Comparison of ENCODE assay signal across 1 cellular context in the genomic region with DNA sequence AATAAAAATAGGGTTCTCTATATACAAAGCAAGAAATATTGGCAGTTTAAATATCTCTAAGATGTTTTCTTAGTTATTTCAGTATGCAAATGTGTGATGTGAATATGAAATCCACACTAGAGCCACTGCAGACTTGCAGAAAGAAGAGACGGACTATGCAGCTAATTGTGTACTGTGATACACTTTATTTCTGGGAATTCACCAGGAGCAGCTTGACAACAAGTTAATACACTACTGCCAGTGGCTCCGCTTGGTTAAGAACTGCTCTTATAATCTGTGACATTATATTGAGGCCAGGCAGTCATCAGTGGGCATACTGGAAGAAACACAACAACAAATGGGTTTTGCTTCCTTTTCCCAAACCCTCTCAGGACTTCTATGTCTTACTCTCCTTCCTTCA.
TF ChIP-seq lines count a peak whose summit lies in the region.

No MANE protein-coding gene starts in this region.

TF ChIP-seq in IMR-90, 13 proteins besides CTCF, POLR2A, EP300 and RAD21:
- TF ChIP-seq USF2 (IDR thresholded peaks at IDR 0.05; ENCODE audit: low read depth, low read length) (no peak), RFX5 (IDR thresholded peaks at IDR 0.05; ENCODE audit: low read depth, low read length) (no peak), MAZ (IDR thresholded peaks at IDR 0.05; ENCODE audit: borderline replicate concordance, low read depth, low read length) (no peak), BHLHE40 (IDR thresholded peaks at IDR 0.05; ENCODE audit: low read depth, low read length) (no peak), CHD1 (IDR thresholded peaks at IDR 0.05; ENCODE audit: low read depth, low read length) (no peak), CEBPB (IDR thresholded peaks at IDR 0.05; ENCODE audit: low read depth, low read length) (no peak)
- TF ChIP-seq, protein P1, sequence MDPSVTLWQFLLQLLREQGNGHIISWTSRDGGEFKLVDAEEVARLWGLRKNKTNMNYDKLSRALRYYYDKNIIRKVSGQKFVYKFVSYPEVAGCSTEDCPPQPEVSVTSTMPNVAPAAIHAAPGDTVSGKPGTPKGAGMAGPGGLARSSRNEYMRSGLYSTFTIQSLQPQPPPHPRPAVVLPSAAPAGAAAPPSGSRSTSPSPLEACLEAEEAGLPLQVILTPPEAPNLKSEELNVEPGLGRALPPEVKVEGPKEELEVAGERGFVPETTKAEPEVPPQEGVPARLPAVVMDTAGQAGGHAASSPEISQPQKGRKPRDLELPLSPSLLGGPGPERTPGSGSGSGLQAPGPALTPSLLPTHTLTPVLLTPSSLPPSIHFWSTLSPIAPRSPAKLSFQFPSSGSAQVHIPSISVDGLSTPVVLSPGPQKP (IDR thresholded peaks at IDR 0.05; ENCODE audit: borderline replicate concordance, low read depth, low read length): no peak
